Comparison of ENCODE assay signal across 13 cellular contexts in genomic region chr5:55923873-55924500, GRCh38.
DNase-seq lines count a peak whose midpoint lies in the region; ATAC-seq and TF ChIP-seq lines count a peak whose summit lies in the region.
"Had no signal": no experiment of that assay in that cellular context is flagged by ENCODE, and none has a peak within 500 bp of the region (broad histone marks: within the 10 kb centered on the region; RNA-seq: fewer than 3 reads in every experiment).

No MANE protein-coding gene starts in this region.

- DNase-seq in AG20443 (ENCODE audit: low spot score) (peak; percentile 6), lower lobe of right lung (no peak), NCI-H2196 (lab: John Stamatoyannopoulos, UW; ENCODE audit: unreplicated experiment) (no peak)
- DNase-seq in CD4-positive, CD25-positive, alpha-beta regulatory T cell = no peak
- no peak for DNase-seq in activated CD8-positive, alpha-beta T cell treated with anti-CD3 and anti-CD28 coated beads for 36 hours
- no peak for DNase-seq in stimulated activated CD4-positive, alpha-beta T cell treated with anti-CD3 and anti-CD28 coated beads, Interleukin-15, amount 100 ng/mL, for 24 hours
- DNase-seq: activated CD4-positive, alpha-beta T cell treated with anti-CD3 and anti-CD28 coated beads for 4 hours; amygdala; dorsolateral prefrontal cortex; foreskin melanocyte; NCI-H2081 treated with DMSO at 0.1 percent for 48 hours; sigmoid colon had no signal

- H3K27me3 ChIP-seq in CD4-positive, CD25-positive, alpha-beta regulatory T cell (ENCODE audit: control insufficient read depth, insufficient read depth, low read length) = no peaks in the 10 kb centered on the region
- H3K27me3 ChIP-seq in lower lobe of right lung (ENCODE audit: low read depth) = no peaks in the 10 kb centered on the region
- H3K27me3 ChIP-seq: sigmoid colon had no signal

- intact Hi-C loops in activated CD8-positive, alpha-beta T cell treated with anti-CD3 and anti-CD28 coated beads for 36 hours (cut with micrococcal nuclease) = no loop called here
- intact Hi-C loops in lower lobe of right lung (cut with DNase I) = no loop called here

- peak overlapping the region; percentile 73 for H3K4me3 ChIP-seq in CD4-positive, CD25-positive, alpha-beta regulatory T cell (ENCODE audit: low read depth, low read length)
- peak overlapping the region; percentile 45 for H3K4me3 ChIP-seq in lower lobe of right lung

- peak overlapping the region in 2 of 3 donors; percentile 68 to 83 for H3K27ac Mint-ChIP-seq in CD4-positive, CD25-positive, alpha-beta regulatory T cell
- H3K27ac Mint-ChIP-seq in activated CD8-positive, alpha-beta T cell treated with anti-CD3 and anti-CD28 coated beads for 36 hours = no peak overlapping the region

- no peaks in the 10 kb centered on the region for H3K9me3 ChIP-seq in CD4-positive, CD25-positive, alpha-beta regulatory T cell (ENCODE audit: control insufficient read depth in 2 of 2, low read length in 2 of 2)
- H3K9me3 ChIP-seq in lower lobe of right lung = no peaks in the 10 kb centered on the region
- H3K9me3 ChIP-seq: sigmoid colon had no signal

- TF ChIP-seq CTCF in activated CD8-positive, alpha-beta T cell treated with anti-CD3 and anti-CD28 coated beads for 36 hours (IDR thresholded peaks at IDR 0.05) = no peak
- no peak for TF ChIP-seq CTCF in lower lobe of right lung (IDR thresholded peaks at IDR 0.05)

- peaks cover 4 to 22% (median 15%) of the 10 kb centered on the region in 4 donors for H3K4me1 Mint-ChIP-seq in CD4-positive, CD25-positive, alpha-beta regulatory T cell
- H3K4me1 Mint-ChIP-seq in activated CD8-positive, alpha-beta T cell treated with anti-CD3 and anti-CD28 coated beads for 36 hours (ENCODE audit: low read depth) = peaks cover 9% of the 10 kb centered on the region

- H3K36me3 Mint-ChIP-seq in CD4-positive, CD25-positive, alpha-beta regulatory T cell = no peaks in the 10 kb centered on the region
- H3K36me3 Mint-ChIP-seq in activated CD8-positive, alpha-beta T cell treated with anti-CD3 and anti-CD28 coated beads for 36 hours (ENCODE audit: low read depth) = no peaks in the 10 kb centered on the region

- ATAC-seq in CD4-positive, CD25-positive, alpha-beta regulatory T cell (ENCODE audit: low read depth in 2 of 2) = peak; percentile 25 to 43
- no peak for ATAC-seq in activated CD8-positive, alpha-beta T cell treated with anti-CD3 and anti-CD28 coated beads for 36 hours
- ATAC-seq in lower lobe of right lung = peak; percentile 6 to 9
- no peak for ATAC-seq in HG02623 (IDR thresholded peaks at IDR 0.05; ENCODE audit: unreplicated experiment)

- H3K4me3 Mint-ChIP-seq in CD4-positive, CD25-positive, alpha-beta regulatory T cell = peak overlapping the region; percentile 73 to 96 (median 93)
- peak overlapping the region; percentile 75 for H3K4me3 Mint-ChIP-seq in activated CD8-positive, alpha-beta T cell treated with anti-CD3 and anti-CD28 coated beads for 36 hours

- H3K9me3 Mint-ChIP-seq in CD4-positive, CD25-positive, alpha-beta regulatory T cell = no peaks in the 10 kb centered on the region
- no peaks in the 10 kb centered on the region for H3K9me3 Mint-ChIP-seq in activated CD8-positive, alpha-beta T cell treated with anti-CD3 and anti-CD28 coated beads for 36 hours

- no peak overlapping the region for H3K27ac ChIP-seq in CD4-positive, CD25-positive, alpha-beta regulatory T cell (ENCODE audit: insufficient read depth, low read length, poor library complexity, severe bottlenecking)
- peak overlapping the region; percentile 68 for H3K27ac ChIP-seq in lower lobe of right lung

- POLR2A ChIA-PET in activated CD8-positive, alpha-beta T cell treated with anti-CD3 and anti-CD28 coated beads for 36 hours (lab: Charles Lee) = interaction anchor here (0.5 to 1.2 kb wide), 2 partner anchors 34 to 184 kb away, joined by 3 read pairs; no protein-coding TSS in a partner anchor

- peaks cover 10% of the 10 kb centered on the region for H3K27me3 Mint-ChIP-seq in CD4-positive, CD25-positive, alpha-beta regulatory T cell
- no peaks in the 10 kb centered on the region for H3K27me3 Mint-ChIP-seq in activated CD8-positive, alpha-beta T cell treated with anti-CD3 and anti-CD28 coated beads for 36 hours

- H3K4me1 ChIP-seq in CD4-positive, CD25-positive, alpha-beta regulatory T cell (ENCODE audit: control insufficient read depth, insufficient read depth, low read length, poor library complexity, severe bottlenecking) = peaks cover 13% of the 10 kb centered on the region
- no peaks in the 10 kb centered on the region for H3K4me1 ChIP-seq in lower lobe of right lung
- H3K4me1 ChIP-seq: sigmoid colon had no signal

- CTCF ChIA-PET in activated CD8-positive, alpha-beta T cell treated with anti-CD3 and anti-CD28 coated beads for 36 hours (lab: Charles Lee) = interaction anchor here (1.0 to 4.1 kb wide), 4 partner anchors 8 to 24 kb away, joined by 3 to 32 read pairs (median 4); no protein-coding TSS in a partner anchor

- H3K36me3 ChIP-seq in CD4-positive, CD25-positive, alpha-beta regulatory T cell (ENCODE audit: control insufficient read depth, insufficient read depth, low read length) = no peaks in the 10 kb centered on the region
- H3K36me3 ChIP-seq in lower lobe of right lung = no peaks in the 10 kb centered on the region
- H3K36me3 ChIP-seq: sigmoid colon had no signal

Comparison
In these comparisons a context has a peak if more than half of its experiments do, and no peak if none do; other contexts are left out.
1. ATAC-seq: peak in CD4-positive, CD25-positive, alpha-beta regulatory T cell (2 of 2) and lower lobe of right lung (2 of 2); none in activated CD8-positive, alpha-beta T cell treated with anti-CD3 and anti-CD28 coated beads for 36 hours (single experiment) and HG02623 (single experiment).